Comparison of ENCODE assay signal across 3 cellular contexts in genomic region chr1:80706526-80706925, GRCh38.
"Had no signal": no experiment of that assay in that cellular context is flagged by ENCODE, and none has a peak within 500 bp of the region (broad histone marks: within the 10 kb centered on the region; RNA-seq: fewer than 3 reads in every experiment).

No MANE protein-coding gene starts in this region.

- DNase-seq: GDM1, GF-D8 had no signal

- H3K4me3 ChIP-seq: GM12878 had no signal
